In the genomic region with DNA sequence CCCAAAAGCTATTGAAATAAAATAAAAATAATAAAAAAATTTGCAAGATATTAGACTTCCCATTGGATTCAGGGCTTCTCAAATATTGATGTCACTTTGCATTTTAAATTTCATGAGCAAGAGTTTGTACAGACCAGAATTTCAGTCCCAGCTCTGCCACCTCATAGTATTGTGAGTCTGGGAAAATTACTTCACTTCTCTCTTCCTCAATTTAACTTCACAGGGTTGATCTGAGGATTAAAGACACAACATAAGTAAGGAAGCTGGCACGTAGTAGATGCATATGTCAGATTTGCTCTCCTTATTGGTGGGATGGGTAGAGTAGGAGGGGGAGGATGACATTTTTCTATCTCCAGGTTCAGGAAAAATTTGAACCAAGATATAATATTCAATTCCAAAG, we compare ENCODE assay signal across 31 cellular contexts. TPM values are rescaled to one million over a fixed set of nuclear protein-coding genes. Genes with fewer than 3 reads are reported as not detected.
"Had no signal": no experiment of that assay in that cellular context is flagged by ENCODE, and none has a peak within 500 bp of the region (broad histone marks: within the 10 kb centered on the region; RNA-seq: fewer than 3 reads in every experiment).

No MANE protein-coding gene starts in this region.

- H3K27me3 ChIP-seq: brain microvascular endothelial cell, esophagus muscularis mucosa, heart left ventricle, neural progenitor cell, right atrium auricular region had no signal

- H3K27ac ChIP-seq: brain microvascular endothelial cell, esophagus muscularis mucosa, foreskin keratinocyte, heart left ventricle, neural progenitor cell, right atrium auricular region, transverse colon, WERI-Rb-1 had no signal

- H3K4me3 ChIP-seq: esophagus muscularis mucosa, heart left ventricle, neural progenitor cell, right atrium auricular region, smooth muscle cell, transverse colon had no signal

- FAIRE-seq: astrocyte, urothelium cell line had no signal

- H3K9ac ChIP-seq: neural progenitor cell had no signal

- H2AFZ ChIP-seq: neural progenitor cell had no signal

- H3K36me3 ChIP-seq: brain microvascular endothelial cell, esophagus muscularis mucosa, heart left ventricle, neural progenitor cell, right atrium auricular region, transverse colon, WERI-Rb-1 had no signal

- H3K4me2 ChIP-seq: neural progenitor cell, smooth muscle cell had no signal

- ATAC-seq: activated CD4-positive, CD25-positive, alpha-beta regulatory T cell treated with anti-CD3 and anti-CD28 coated beads, Interleukin-2, amount 50 U/mL, for 24 hours; foreskin keratinocyte; heart left ventricle; naive thymus-derived CD8-positive, alpha-beta T cell had no signal

- H3K4me1 ChIP-seq: esophagus muscularis mucosa, foreskin keratinocyte, heart left ventricle, neural progenitor cell, right atrium auricular region, transverse colon had no signal

- DNase-seq: activated CD4-positive, alpha-beta memory T cell treated with anti-CD3 and anti-CD28 coated beads for 36 hours; activated CD4-positive, alpha-beta T cell treated with anti-CD3 and anti-CD28 coated beads, Interleukin-2, amount 10 ng/mL, durations not matched to agents 24 days and 14 days; activated CD8-positive, alpha-beta memory T cell treated with anti-CD3 and anti-CD28 coated beads, Interleukin-2, amount 50 U/mL, for 48 hours; activated gamma-delta T cell; activated naive CD4-positive, alpha-beta T cell treated with anti-CD3 and anti-CD28 coated beads, Interleukin-2, amount 50 U/mL, for 16 hours; activated T-cell treated with anti-CD3 and anti-CD28 coated beads, Interleukin-2, amount 50 U/mL, for 24 hours; amniotic stem cell; brain microvascular endothelial cell; caudate nucleus; foreskin keratinocyte; heart left ventricle; hypothalamus; midbrain; naive thymus-derived CD8-positive, alpha-beta T cell; occipital lobe; stimulated activated CD4-positive, alpha-beta T cell treated with anti-CD3 and anti-CD28 coated beads, Interleukin-2, amount 100 ng/mL, for 24 hours; stimulated activated naive CD4-positive, alpha-beta T cell treated with Interleukin-2 at 50 U/mL for 16 hours; transverse colon; WERI-Rb-1 had no signal

- H3K9me3 ChIP-seq: esophagus muscularis mucosa, heart left ventricle, right atrium auricular region, transverse colon had no signal

RNA-seq across cellular contexts. Expression of a gene that starts 32.9 kb away (rescaled TPM):
- total RNA-seq: activated CD4-positive, alpha-beta memory T cell treated with anti-CD3 and anti-CD28 coated beads for 36 hours; activated CD4-positive, alpha-beta T cell treated with anti-CD3 and anti-CD28 coated beads, Interleukin-2, amount 10 ng/mL, durations not matched to agents 24 days and 14 days; activated CD8-positive, alpha-beta memory T cell treated with anti-CD3 and anti-CD28 coated beads for 36 hours; astrocyte; esophagus muscularis mucosa; foreskin keratinocyte; kidney epithelial cell; lower leg skin; naive thymus-derived CD8-positive, alpha-beta T cell; occipital lobe; pulmonary artery endothelial cell; right atrium auricular region; smooth muscle cell; temporal lobe; transverse colon had no signal
- polyA plus RNA-seq: foreskin keratinocyte; heart left ventricle; naive thymus-derived CD8-positive, alpha-beta T cell; smooth muscle cell had no signal

RNA-seq across cellular contexts. Expression of a gene that starts 50.9 kb away (rescaled TPM):
- total RNA-seq: activated CD4-positive, alpha-beta T cell treated with anti-CD3 and anti-CD28 coated beads, Interleukin-2, amount 10 ng/mL, durations not matched to agents 24 days and 14 days; naive thymus-derived CD8-positive, alpha-beta T cell had no signal
- polyA plus RNA-seq: naive thymus-derived CD8-positive, alpha-beta T cell had no signal
